ENCODE assay signal across 1 cellular context in genomic region chr10:82150123-82150900, GRCh38.
TF ChIP-seq lines count a peak whose summit lies in the region.

No MANE protein-coding gene starts in this region.

TF ChIP-seq in liver, 16 proteins besides CTCF, POLR2A, EP300 and RAD21 (continued from another document):
- TF ChIP-seq REST (IDR thresholded peaks at IDR 0.05) (no peak), MAX (IDR thresholded peaks at IDR 0.05) (no peak), EGR1 (IDR thresholded peaks at IDR 0.05; ENCODE audit: low read depth in 2 of 2) (no peak), SP1 (IDR thresholded peaks at IDR 0.05) (no peak), FOXA2 (IDR thresholded peaks at IDR 0.05) (no peak), FOXA1 (IDR thresholded peaks at IDR 0.05) (no peak), HNF4A (conservative IDR thresholded peaks at IDR 0.05) (no peak), ZBTB33 (IDR thresholded peaks at IDR 0.05) (no peak)
TF ChIP-seq in liver: peak in this region for 0.
